ENCODE assay signal across 8 cellular contexts in the genomic region with DNA sequence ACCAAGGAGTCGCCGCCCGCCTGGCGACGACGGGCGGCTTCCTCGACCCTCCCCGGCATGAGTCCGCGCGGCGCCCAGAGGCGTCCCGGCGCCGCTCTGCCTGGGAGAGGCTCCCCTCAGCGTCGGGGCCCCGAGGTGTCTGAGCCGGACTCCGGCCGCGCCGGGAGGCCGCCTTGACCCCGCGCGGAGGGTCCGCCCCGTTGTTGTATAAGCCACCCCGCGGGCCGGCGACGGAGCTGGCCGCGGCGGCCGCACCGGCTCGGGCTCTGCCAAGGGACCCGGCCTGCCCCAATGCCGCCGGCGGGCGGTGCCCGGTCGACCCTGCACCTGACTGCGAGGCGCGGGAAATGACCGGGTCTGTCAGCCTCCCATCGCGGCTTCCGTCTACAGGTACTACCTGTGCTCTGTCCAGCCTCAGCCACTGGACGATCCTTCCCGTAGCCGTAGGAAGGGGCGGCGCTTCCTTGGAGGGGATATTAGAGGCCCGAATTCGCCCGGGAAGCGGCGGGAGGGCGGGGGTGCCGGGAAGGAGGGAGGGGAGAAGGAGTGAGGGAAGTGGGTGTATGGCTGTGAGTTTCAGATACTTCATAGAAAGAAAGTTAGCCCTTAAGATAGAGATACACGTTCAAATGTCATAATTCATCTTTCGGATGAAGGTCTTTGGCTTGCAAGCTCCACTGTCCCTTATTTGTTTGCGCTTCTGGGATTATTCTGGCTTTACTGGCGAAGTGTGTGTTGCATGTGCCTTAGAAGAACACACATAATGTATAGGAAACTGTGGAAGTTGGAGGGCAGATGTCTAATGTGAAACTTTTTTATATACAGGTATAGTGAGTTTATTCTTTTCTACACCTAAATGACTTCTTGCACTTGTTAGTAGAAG. TPM values are rescaled to one million over a fixed set of nuclear protein-coding genes. Genes with fewer than 3 reads are reported as not detected.
A peak's percentile ranks its signal among the peaks of the same experiment; 100 is the strongest.
DNase-seq lines count a peak whose midpoint lies in the region; ATAC-seq and TF ChIP-seq lines count a peak whose summit lies in the region.

No MANE protein-coding gene starts in this region.

- H3K36me3 ChIP-seq in kidney epithelial cell (ENCODE audit: control insufficient read depth, insufficient read depth, low read length), result no peaks in the 10 kb centered on the region

- TF ChIP-seq CTCF in LNCaP clone FGC (IDR thresholded peaks at IDR 0.05; ENCODE audit: control insufficient read depth, extremely low read depth, insufficient read depth) (no peak), kidney epithelial cell (IDR thresholded peaks at IDR 0.05; ENCODE audit: insufficient read depth, low read length, poor library complexity, severe bottlenecking) (no peak)

- H3K27me3 ChIP-seq in kidney epithelial cell (ENCODE audit: control insufficient read depth, insufficient read depth, low read length), result no peaks in the 10 kb centered on the region

- ATAC-seq in GM21825 (IDR thresholded peaks at IDR 0.05; ENCODE audit: unreplicated experiment), result peak; percentile 2

- peak; percentile 66 for DNase-seq in EL
- DNase-seq in LNCaP clone FGC (ENCODE audit: low read depth), result peak; percentile 66
- peak; percentile 71 for DNase-seq in UCSD-AML1 (lab: John Stamatoyannopoulos, UW; ENCODE audit: unreplicated experiment)
- DNase-seq in central memory CD4-positive, alpha-beta T cell, result peak; percentile 12
- DNase-seq in kidney epithelial cell (ENCODE audit: low read depth), result no peak
- DNase-seq in stimulated activated CD4-positive, alpha-beta T cell treated with anti-CD3 and anti-CD28 coated beads, Interleukin-1b, Interleukin-23, amount 100 ng/mL, for 1 hour (ENCODE audit: low read depth in 2 of 2), result peak; percentile 2 to 12
- no peak for DNase-seq in NCI-H187 treated with DMSO at 0.1 percent for 48 hours (lab: John Stamatoyannopoulos, UW)

- H3K4me3 ChIP-seq in LNCaP clone FGC (ENCODE audit: low read depth, low read length), result peak overlapping the region; percentile 71
- H3K4me3 ChIP-seq in kidney epithelial cell (ENCODE audit: low read depth, low read length), result peak overlapping the region; percentile 77

RNA-seq across cellular contexts. Expression of a gene that starts 0.6 kb away (rescaled TPM):
- total RNA-seq in kidney epithelial cell, result 23.1 and 23.4 TPM in 2 replicates

Comparison
In these comparisons a context has a peak if more than half of its experiments do, and no peak if none do; other contexts are left out.
1. DNase-seq: peak in EL (single experiment), LNCaP clone FGC (single experiment), UCSD-AML1 (single experiment), central memory CD4-positive, alpha-beta T cell (single experiment) and stimulated activated CD4-positive, alpha-beta T cell treated with anti-CD3 and anti-CD28 coated beads, Interleukin-1b, Interleukin-23, amount 100 ng/mL, for 1 hour (2 of 2); none in kidney epithelial cell (single experiment) and NCI-H187 treated with DMSO at 0.1 percent for 48 hours (single experiment).